ENCODE assay signal across 16 cellular contexts in genomic region chr1:47944561-47944960, GRCh38. TPM values are rescaled to one million over a fixed set of nuclear protein-coding genes. Genes with fewer than 3 reads are reported as not detected.
"Had no signal": no experiment of that assay in that cellular context is flagged by ENCODE, and none has a peak within 500 bp of the region (broad histone marks: within the 10 kb centered on the region; RNA-seq: fewer than 3 reads in every experiment).

No MANE protein-coding gene starts in this region.

- H3K4me3 ChIP-seq: adrenal gland, mucosa of descending colon, ovary, sigmoid colon had no signal

- DNase-seq: activated CD4-positive, alpha-beta T cell treated with anti-CD3 and anti-CD28 coated beads, Interleukin-2, amount 50 U/mL, for 4 hours; activated gamma-delta T cell; dermis blood vessel endothelial cell; effector memory CD4-positive, alpha-beta T cell; mucosa of descending colon; naive thymus-derived CD4-positive, alpha-beta T cell; ovary; sigmoid colon; stimulated activated naive B cell treated with anti-CD40 and anti-IgM and Interleukin-4, amounts not matched to agents 10 μg/mL and 1 μg/mL and 100 μg/mL, for 72 hours; SW 1271; T-helper 2 cell; WERI-Rb-1 had no signal

- H3K27me3 ChIP-seq: adrenal gland, ovary, sigmoid colon had no signal

- H3K9me3 ChIP-seq: adrenal gland, mucosa of descending colon, ovary, sigmoid colon had no signal

- H3K27ac ChIP-seq: adrenal gland, ovary, WERI-Rb-1 had no signal

- H3K4me1 ChIP-seq: adrenal gland had no signal

- ATAC-seq: activated naive CD4-positive, alpha-beta T cell treated with anti-CD3 and anti-CD28 coated beads, Interleukin-2, amount 50 U/mL, for 72 hours; mucosa of descending colon; naive thymus-derived CD4-positive, alpha-beta T cell; stimulated activated naive B cell treated with anti-CD40 and anti-IgM and Interleukin-4, amounts not matched to agents 10 μg/mL and 1 μg/mL and 100 μg/mL, for 72 hours had no signal

- H3K36me3 ChIP-seq: adrenal gland, ovary, sigmoid colon, WERI-Rb-1 had no signal

RNA-seq across cellular contexts. Expression of gene TRABD2B, which starts 52.6 kb away (rescaled TPM):
- total RNA-seq: activated CD8-positive, alpha-beta memory T cell treated with anti-CD3 and anti-CD28 coated beads for 36 hours; activated naive CD4-positive, alpha-beta T cell treated with anti-CD3 and anti-CD28 coated beads, Interleukin-2, amount 50 U/mL, for 72 hours; dermis blood vessel endothelial cell; naive thymus-derived CD4-positive, alpha-beta T cell; pulmonary artery endothelial cell had no signal
- polyA plus RNA-seq: naive thymus-derived CD4-positive, alpha-beta T cell had no signal
